Comparison of ENCODE assay signal across 8 cellular contexts in genomic region chr3:39260957-39261356, GRCh38. TPM values are rescaled to one million over a fixed set of nuclear protein-coding genes. Genes with fewer than 3 reads are reported as not detected.
A peak's percentile ranks its signal among the peaks of the same experiment; 100 is the strongest.
DNase-seq lines count a peak whose midpoint lies in the region; ATAC-seq and TF ChIP-seq lines count a peak whose summit lies in the region.

No MANE protein-coding gene starts in this region.

- ATAC-seq in HG02938 (IDR thresholded peaks at IDR 0.05; ENCODE audit: unreplicated experiment), result peak; percentile 86
- ATAC-seq in GM19023 (IDR thresholded peaks at IDR 0.05; ENCODE audit: unreplicated experiment), result no peak

- H3K9me3 ChIP-seq in OCI-LY7 (ENCODE audit: low read length), result no peaks in the 10 kb centered on the region

- BruUV-seq in OCI-LY7 (replicated peaks; lab: Mats Ljungman, UMichigan), result no TSS peak

- CTCF ChIA-PET in OCI-LY7 (lab: Charles Lee; ENCODE audit: unreplicated experiment), result no interaction called here

- no peak overlapping the region for H3K27ac ChIP-seq in OCI-LY7 (ENCODE audit: low read depth, low read length, poor library complexity, severe bottlenecking)

- peak; percentile 58 for TF ChIP-seq CTCF in OCI-LY7 (conservative IDR thresholded peaks at IDR 0.05; ENCODE audit: low read length)

- 0 out of 2 replicates have a peak overlapping the region, but pooled peaks have one; percentile 9 for H3K4me2 ChIP-seq in OCI-LY7 (ENCODE audit: low read length)

- DNase-seq in NCI-H2171 treated with DMSO at 0.1 percent for 48 hours (lab: John Stamatoyannopoulos, UW) (peak; percentile 45), NCI-H2171 (lab: John Stamatoyannopoulos, UW) (no peak), OCI-LY7 (ENCODE audit: low spot score) (peak; percentile 65), activated gamma-delta T cell treated with Interleukin-2 at 50 U/mL for 16 hours (peak; percentile 20), foreskin melanocyte (peak; percentile 55), pons (ENCODE audit: low spot score) (peak; percentile 81)

- no peaks in the 10 kb centered on the region for H4K20me1 ChIP-seq in OCI-LY7 (ENCODE audit: insufficient read depth, low read length)

- H3K36me3 ChIP-seq in OCI-LY7 (ENCODE audit: insufficient read depth, low read length), result no peaks in the 10 kb centered on the region

- H3K79me2 ChIP-seq in OCI-LY7 (ENCODE audit: insufficient read depth, low read depth, low read length), result no peaks in the 10 kb centered on the region

- POLR2A ChIA-PET in OCI-LY7 (lab: Charles Lee), result no interaction called here

- intact Hi-C loops in OCI-LY7 (cut with micrococcal nuclease; ENCODE audit: unreplicated experiment), result no loop called here

- H3K9me2 ChIP-seq in OCI-LY7 (ENCODE audit: insufficient read depth, low read length), result no peaks in the 10 kb centered on the region

- H3K4me3 ChIP-seq in OCI-LY7 (ENCODE audit: low read depth, low read length, poor library complexity, severe bottlenecking), result no peak overlapping the region

- H3K4me1 ChIP-seq in OCI-LY7 (ENCODE audit: insufficient read depth, low read length, poor library complexity, severe bottlenecking), result peaks cover 32% of the 10 kb centered on the region

- no peak overlapping the region for H2AFZ ChIP-seq in OCI-LY7 (ENCODE audit: low read length)

RNA-seq across cellular contexts. Expression of gene CX3CR1, which starts 18.9 kb away (rescaled TPM):
- total RNA-seq in OCI-LY7 (2014; rRNA removed; shearing (Covaris generic)), result not detected in 2 replicates
- total RNA-seq in OCI-LY7 (2022), result 0.13 TPM in 1 of 2 replicates, not detected in the other
